In the genomic region with DNA sequence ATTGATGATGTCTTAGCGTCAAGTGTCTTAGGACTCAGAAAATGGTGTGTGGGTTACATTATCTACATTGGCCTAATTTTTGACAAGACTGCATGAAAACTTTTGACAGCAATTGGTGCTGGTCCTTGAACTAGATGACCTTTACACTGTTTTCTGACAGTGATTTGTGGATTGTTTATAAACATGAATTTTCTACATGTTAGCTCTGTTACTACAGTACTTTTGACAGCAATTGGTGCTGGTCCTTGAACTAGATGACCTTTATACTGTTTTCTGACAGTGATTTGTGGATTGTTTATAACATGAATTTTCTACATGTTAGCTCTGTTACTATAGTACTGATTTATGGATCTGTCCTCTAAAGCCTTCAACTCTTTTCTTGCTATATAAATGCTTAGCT, we compare ENCODE assay signal across 18 cellular contexts. TPM values are rescaled to one million over a fixed set of nuclear protein-coding genes. Genes with fewer than 3 reads are reported as not detected.
DNase-seq lines count a peak whose midpoint lies in the region; ATAC-seq and TF ChIP-seq lines count a peak whose summit lies in the region.
"Had no signal": no experiment of that assay in that cellular context is flagged by ENCODE, and none has a peak within 500 bp of the region (broad histone marks: within the 10 kb centered on the region; RNA-seq: fewer than 3 reads in every experiment).

No MANE protein-coding gene starts in this region.

- H3K4me1 ChIP-seq in HEK293 (ENCODE audit: control insufficient read depth, insufficient read depth, low read length) (peaks cover 6% of the 10 kb centered on the region; the same call in 1 of the 2 replicates), liver (ENCODE audit: control insufficient read depth in 4 of 4, insufficient read depth in 4 of 4, low read length in 3 of 4) (peaks cover 4 to 8% (median 7%) of the 10 kb centered on the region in 4 donors)

- DNase-seq in M059J (ENCODE audit: low read depth) = peak; percentile 48
- peak; percentile 66 for DNase-seq in fibroblast of villous mesenchyme (ENCODE audit: low read depth)
- no peak for DNase-seq in activated effector memory CD4-positive, alpha-beta T cell treated with Interleukin-2 at 50 U/mL for 16 hours
- DNase-seq in SKM-1 (lab: John Stamatoyannopoulos, UW; ENCODE audit: unreplicated experiment) = no peak
- DNase-seq in CD4-positive, alpha-beta T cell = no peak
- DNase-seq: AML-193; CD4-positive, alpha-beta memory T cell; DMS79 treated with DMSO at 0.1 percent for 48 hours; EL; GOT3; H7 had no signal

- TF ChIP-seq RAD21 in liver (IDR thresholded peaks at IDR 0.05) = no peak

- H3K9me3 Mint-ChIP-seq in CD4-positive, alpha-beta T cell = no peaks in the 10 kb centered on the region
- H3K9me3 Mint-ChIP-seq: CD4-positive, alpha-beta memory T cell had no signal

- intact Hi-C loops in CD4-positive, alpha-beta T cell (cut with DNase I, micrococcal nuclease) = no loop called here

- H3K4me1 Mint-ChIP-seq in CD4-positive, alpha-beta T cell (ENCODE audit: low read depth) = peaks cover 58% of the 10 kb centered on the region

- peaks cover 28% of the 10 kb centered on the region for H3K36me3 Mint-ChIP-seq in CD4-positive, alpha-beta T cell (ENCODE audit: low read depth)

- CTCF ChIA-PET in HEK293 (lab: Yijun Ruan, JAX) = no interaction called here
- CTCF ChIA-PET in CD4-positive, alpha-beta T cell (lab: Charles Lee) = interaction anchor here (0.5 kb wide), 1 partner anchor 97 kb away, joined by 3 read pairs; no protein-coding TSS in a partner anchor

- 0% methylated on average over 1 of the region's 1 CpG for WGBS in liver

- H3K9ac ChIP-seq in liver (ENCODE audit: low read depth in 1 of 2, low read length in 2 of 2) = no peak overlapping the region

- no peaks in the 10 kb centered on the region; a peak in 1 of 3 replicates for H3K36me3 ChIP-seq in HEK293 (ENCODE audit: control insufficient read depth in 2 of 2, insufficient read depth in 1 of 2, low read length in 2 of 2)
- peaks cover 0 to 3% (median 1%) of the 10 kb centered on the region in 4 donors for H3K36me3 ChIP-seq in liver (ENCODE audit: control insufficient read depth in 4 of 4, insufficient read depth in 3 of 4, low read depth in 1 of 4, low read length in 3 of 4)

- H3K9me3 ChIP-seq in HEK293 (ENCODE audit: control insufficient read depth, insufficient read depth, low read depth, low read length) (no peaks in the 10 kb centered on the region), liver (ENCODE audit: control insufficient read depth in 4 of 4, low read length in 3 of 4) (no peaks in the 10 kb centered on the region)
- H3K9me3 ChIP-seq in CD4-positive, alpha-beta T cell (ENCODE audit: control insufficient read depth, low read length) = no peaks in the 10 kb centered on the region

- no peak overlapping the region for H3K27ac ChIP-seq in HEK293 (ENCODE audit: extremely low read depth, low read depth, low read length)
- no peak overlapping the region for H3K27ac ChIP-seq in liver (ENCODE audit: low read depth in 1 of 2, low read length in 2 of 2)
- H3K27ac ChIP-seq in CD4-positive, alpha-beta T cell (ENCODE audit: low read depth, low read length) = no peak overlapping the region
- H3K27ac ChIP-seq: C4-2B had no signal

- no peak overlapping the region for H3K27ac Mint-ChIP-seq in CD4-positive, alpha-beta T cell

- POLR2A ChIA-PET in HEK293 (lab: Yijun Ruan, JAX) = interaction anchor here (1.1 to 1.2 kb wide), 2 partner anchors 12 to 219 kb away, joined by 3 read pairs; partner anchors contain the start of gene CDKN1A
- POLR2A ChIA-PET in CD4-positive, alpha-beta T cell (lab: Charles Lee) = interaction anchor here (1.3 kb wide), 1 partner anchor 10 kb away, joined by 3 read pairs; no protein-coding TSS in a partner anchor

- no peaks in the 10 kb centered on the region for H3K27me3 Mint-ChIP-seq in CD4-positive, alpha-beta T cell
- H3K27me3 Mint-ChIP-seq: CD4-positive, alpha-beta memory T cell had no signal

- H3K27me3 ChIP-seq in liver (ENCODE audit: control insufficient read depth in 4 of 4, insufficient read depth in 4 of 4, low read length in 3 of 4) = no peaks in the 10 kb centered on the region
- no peaks in the 10 kb centered on the region for H3K27me3 ChIP-seq in CD4-positive, alpha-beta T cell (ENCODE audit: control insufficient read depth, insufficient read depth, low read length)

- no peak overlapping the region for H3K4me3 Mint-ChIP-seq in CD4-positive, alpha-beta T cell
- H3K4me3 Mint-ChIP-seq: CD4-positive, alpha-beta memory T cell had no signal

- H3K4me3 ChIP-seq in HEK293 (ENCODE audit: low read depth, low read length) (no peak overlapping the region), fibroblast of villous mesenchyme (ENCODE audit: low read depth, low read length) (no peak overlapping the region), liver (ENCODE audit: low read depth in 1 of 3, low read length in 3 of 3) (no peak overlapping the region)
- H3K4me3 ChIP-seq: GM12878 had no signal

- TF ChIP-seq CTCF in HEK293 (tag by site-specific recombination; IDR thresholded peaks at IDR 0.05) = no peak
- no peak for TF ChIP-seq CTCF in fibroblast of villous mesenchyme (IDR thresholded peaks at IDR 0.05; ENCODE audit: insufficient read depth, low read depth, low read length)
- TF ChIP-seq CTCF in liver (IDR thresholded peaks at IDR 0.05; ENCODE audit: low read depth, low read length, missing input control) = no peak
- TF ChIP-seq CTCF in CD4-positive, alpha-beta T cell (IDR thresholded peaks at IDR 0.05) = no peak

- no peak for ATAC-seq in CD4-positive, alpha-beta T cell (ENCODE audit: poor library complexity)
- ATAC-seq: GM12878, HCT116 had no signal

TF ChIP-seq in HEK293, 187 proteins besides CTCF, POLR2A, EP300 and RAD21:
- TF ChIP-seq PRDM6 (tag by site-specific recombination; IDR thresholded peaks at IDR 0.05) = peak; percentile 86
- no peak for TF ChIP-seq ZNF776 (tag by site-specific recombination; IDR thresholded peaks at IDR 0.05; ENCODE audit: borderline replicate concordance)
- peak; percentile 43; the same call in 1 of the 2 replicates for TF ChIP-seq FEZF1 (tag by site-specific recombination; IDR thresholded peaks at IDR 0.05)

TF ChIP-seq in liver, 16 proteins besides CTCF, POLR2A, EP300 and RAD21:
- peak; percentile 21 for TF ChIP-seq NR2F2 (IDR thresholded peaks at IDR 0.05)
- no peak for TF ChIP-seq REST (IDR thresholded peaks at IDR 0.05)

RNA-seq across cellular contexts. Expression of gene KCTD20, which starts 16.7 kb away (rescaled TPM):
- 53.9 and 82.9 TPM in 2 replicates for total RNA-seq in M059J (2014; rRNA removed; shearing (Covaris generic))
- total RNA-seq in fibroblast of villous mesenchyme (116 and 143 TPM in 2 replicates), liver (10 to 100 TPM; 45.2 to 48.5 TPM)
- polyA plus RNA-seq in liver = 10 to 100 TPM in 1 of 2 donors, 1 to 10 TPM in 1; 9.5 to 19.1 TPM
- total RNA-seq in CD4-positive, alpha-beta T cell = 10 to 100 TPM; 38.4 to 39.5 TPM

RNA-seq across cellular contexts. Expression of gene PXT1, which starts 16.8 kb away (rescaled TPM):
- not detected in 2 replicates for total RNA-seq in M059J (2014; rRNA removed; shearing (Covaris generic))
- total RNA-seq in fibroblast of villous mesenchyme (under 0.01 and 0.43 TPM in 2 replicates), liver (not detected)
- not detected for polyA plus RNA-seq in liver
- under 1 TPM; 0.55 to 0.59 TPM for total RNA-seq in CD4-positive, alpha-beta T cell
- total RNA-seq: G401 had no signal
- polyA plus RNA-seq: BJ; CD4-positive, alpha-beta memory T cell had no signal

Comparison
In these comparisons a context has a peak if more than half of its experiments do, and no peak if none do; other contexts are left out.
1. DNase-seq: peak in M059J (single experiment) and fibroblast of villous mesenchyme (single experiment); none in activated effector memory CD4-positive, alpha-beta T cell treated with Interleukin-2 at 50 U/mL for 16 hours (single experiment), SKM-1 (single experiment) and CD4-positive, alpha-beta T cell (0 of 10).